In genomic region chr6:11354019-11354418, GRCh38 we compare ENCODE assay signal across 8 cellular contexts.
A peak's percentile ranks its signal among the peaks of the same experiment; 100 is the strongest.
DNase-seq lines count a peak whose midpoint lies in the region; ATAC-seq and TF ChIP-seq lines count a peak whose summit lies in the region.

No MANE protein-coding gene starts in this region.

- H2AFZ ChIP-seq in smooth muscle cell (ENCODE audit: low read depth) = peak overlapping the region; percentile 50

- H3K4me1 ChIP-seq in esophagus muscularis mucosa = peaks cover 6 to 36% (median 18%) of the 10 kb centered on the region in 4 donors
- H3K4me1 ChIP-seq in smooth muscle cell (ENCODE audit: low read depth) = no peaks in the 10 kb centered on the region

- 53% methylated on average over 4 of the region's 4 CpGs for WGBS in esophagus muscularis mucosa
- 12% methylated on average over 4 of the region's 4 CpGs for WGBS in smooth muscle cell (ENCODE audit: low lambda C conversion rate)

- peak overlapping the region; percentile 68 for H3K9ac ChIP-seq in smooth muscle cell (ENCODE audit: low read depth)

- H3K36me3 ChIP-seq in esophagus muscularis mucosa = no peaks in the 10 kb centered on the region
- no peaks in the 10 kb centered on the region for H3K36me3 ChIP-seq in smooth muscle cell (ENCODE audit: low read depth)

- H3K9me3 ChIP-seq in esophagus muscularis mucosa (no peaks in the 10 kb centered on the region), smooth muscle cell (replicated peaks; ENCODE audit: low read depth) (no peaks in the 10 kb centered on the region)

- TF ChIP-seq POLR2A in esophagus muscularis mucosa (IDR thresholded peaks at IDR 0.05; ENCODE audit: low read depth) = no peak

- TF ChIP-seq CTCF in esophagus muscularis mucosa (IDR thresholded peaks at IDR 0.05) (no peak), smooth muscle cell (IDR thresholded peaks at IDR 0.05; ENCODE audit: borderline replicate concordance, insufficient read depth, poor library complexity, severe bottlenecking) (no peak)

- peak; percentile 35 for DNase-seq in activated CD4-positive, CD25-positive, alpha-beta regulatory T cell treated with anti-CD3 and anti-CD28 coated beads, Interleukin-2, amount 50 U/mL, for 16 hours (ENCODE audit: low read depth, low spot score)
- DNase-seq in activated CD4-positive, CD25-positive, alpha-beta regulatory T cell treated with anti-CD3 and anti-CD28 coated beads, Interleukin-2, amount 50 U/mL, for 72 hours = no peak
- DNase-seq in activated CD8-positive, alpha-beta memory T cell treated with anti-CD3 and anti-CD28 coated beads, Interleukin-2, amount 50 U/mL, for 1 hour (ENCODE audit: extremely low read depth) = peak; percentile 29
- no peak for DNase-seq in esophagus muscularis mucosa (ENCODE audit: extremely low spot score)
- no peak for DNase-seq in smooth muscle cell (lab: John Stamatoyannopoulos, UW; ENCODE audit: unreplicated experiment)
- no peak for DNase-seq in NCI-H510A (lab: John Stamatoyannopoulos, UW)
- DNase-seq in NCI-H1092 (lab: John Stamatoyannopoulos, UW) = no peak

- H3K4me3 ChIP-seq in esophagus muscularis mucosa (no peak overlapping the region), smooth muscle cell (no peak overlapping the region)

- H3F3A ChIP-seq in smooth muscle cell (ENCODE audit: low read depth) = peaks cover 6% of the 10 kb centered on the region

- intact Hi-C loops in esophagus muscularis mucosa (cut with DNase I) = no loop called here

- TF ChIP-seq EP300 in esophagus muscularis mucosa (IDR thresholded peaks at IDR 0.05) = no peak

- H3K27me3 ChIP-seq in esophagus muscularis mucosa (no peaks in the 10 kb centered on the region), smooth muscle cell (ENCODE audit: low read depth) (no peaks in the 10 kb centered on the region)

- ATAC-seq in GM19351 (IDR thresholded peaks at IDR 0.05; ENCODE audit: unreplicated experiment) = no peak

- H3K27ac ChIP-seq in esophagus muscularis mucosa (replicated peaks in 1 of 4) (peak overlapping the region; percentile 58 to 71 (median 67)), smooth muscle cell (ENCODE audit: low read depth) (peak overlapping the region; percentile 92)

- no peaks in the 10 kb centered on the region for H3K79me2 ChIP-seq in smooth muscle cell (ENCODE audit: low read depth)

- peak overlapping the region; percentile 61 for H3K4me2 ChIP-seq in smooth muscle cell

- no peaks in the 10 kb centered on the region for H4K20me1 ChIP-seq in smooth muscle cell (ENCODE audit: low read depth)

Comparison
In these comparisons a context has a peak if more than half of its experiments do, and no peak if none do; other contexts are left out.
1. DNase-seq: peak in activated CD4-positive, CD25-positive, alpha-beta regulatory T cell treated with anti-CD3 and anti-CD28 coated beads, Interleukin-2, amount 50 U/mL, for 16 hours (single experiment) and activated CD8-positive, alpha-beta memory T cell treated with anti-CD3 and anti-CD28 coated beads, Interleukin-2, amount 50 U/mL, for 1 hour (single experiment); none in activated CD4-positive, CD25-positive, alpha-beta regulatory T cell treated with anti-CD3 and anti-CD28 coated beads, Interleukin-2, amount 50 U/mL, for 72 hours (single experiment), esophagus muscularis mucosa (single experiment), smooth muscle cell (single experiment), NCI-H510A (single experiment) and NCI-H1092 (single experiment).